In the genomic region with DNA sequence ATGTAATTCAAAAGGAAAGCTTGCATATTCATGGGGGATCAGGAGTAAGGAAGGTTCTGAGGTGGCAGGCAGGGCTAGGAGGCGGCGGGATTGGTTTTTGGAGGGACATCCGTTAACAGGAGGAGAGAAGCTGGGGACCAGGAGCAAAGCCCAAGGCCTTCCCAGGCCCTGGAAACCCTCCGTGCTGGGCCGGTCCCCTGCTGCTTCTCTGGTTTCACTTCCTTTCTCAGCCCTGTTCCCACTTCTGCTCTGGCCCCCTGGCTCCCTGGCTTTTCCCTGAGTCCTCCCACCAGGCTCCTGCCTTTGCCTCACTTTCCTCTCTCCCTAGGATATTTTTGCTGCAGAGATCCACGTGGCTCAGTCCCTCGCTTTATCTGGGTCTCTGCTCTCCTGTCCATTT, we compare ENCODE assay signal across 27 cellular contexts. TPM values are rescaled to one million over a fixed set of nuclear protein-coding genes. Genes with fewer than 3 reads are reported as not detected.
DNase-seq lines count a peak whose midpoint lies in the region; ATAC-seq, FAIRE-seq and TF ChIP-seq lines count a peak whose summit lies in the region.
"Had no signal": no experiment of that assay in that cellular context is flagged by ENCODE, and none has a peak within 500 bp of the region (broad histone marks: within the 10 kb centered on the region; RNA-seq: fewer than 3 reads in every experiment).

No MANE protein-coding gene starts in this region.

- H3K27ac ChIP-seq in kidney (ENCODE audit: low read depth in 2 of 2, low read length in 2 of 2) = no peak overlapping the region
- H3K27ac ChIP-seq: foreskin keratinocyte, PC-9, SJCRH30, stomach had no signal

- no peak for FAIRE-seq in kidney (lab: Jason Lieb, UNC)
- FAIRE-seq: small intestine had no signal

- no peak overlapping the region for H3K4me3 Mint-ChIP-seq in activated CD4-positive, alpha-beta memory T cell treated with anti-CD3 and anti-CD28 coated beads, Interleukin-2, amount 10 ng/mL, durations not matched to agents 7 days and 5 days
- H3K4me3 Mint-ChIP-seq: activated CD8-positive, alpha-beta T cell treated with anti-CD3 and anti-CD28 coated beads, Interleukin-2, amount 10 ng/mL, durations not matched to agents 7 days and 5 days; activated naive CD4-positive, alpha-beta T cell treated with anti-CD3 and anti-CD28 coated beads, Interleukin-2, amount 50 U/mL, for 24 hours; activated T-cell treated with anti-CD3 and anti-CD28 coated beads, Interleukin-2, amount 50 U/mL, for 4 hours; dendritic cell treated with granulocyte-macrophage colony-stimulating factor and Interleukin-4, amounts not matched to agents 40 ng/mL and 50 ng/mL, for 4 days; neural crest cell had no signal

- intact Hi-C loops in kidney (cut with DNase I) = no loop called here

- H3K4me1 ChIP-seq in kidney (ENCODE audit: control insufficient read depth in 1 of 2, insufficient read depth in 1 of 2, low read depth in 1 of 2, low read length in 2 of 2) = no peaks in the 10 kb centered on the region
- H3K4me1 ChIP-seq: foreskin keratinocyte, SJCRH30, stomach had no signal

- H3K9ac ChIP-seq in kidney (ENCODE audit: low read length in 2 of 2) = no peak overlapping the region

- no peak overlapping the region for H3K27ac Mint-ChIP-seq in activated CD4-positive, alpha-beta memory T cell treated with anti-CD3 and anti-CD28 coated beads, Interleukin-2, amount 10 ng/mL, durations not matched to agents 7 days and 5 days
- H3K27ac Mint-ChIP-seq: activated CD8-positive, alpha-beta T cell treated with anti-CD3 and anti-CD28 coated beads, Interleukin-2, amount 10 ng/mL, durations not matched to agents 7 days and 5 days; activated naive CD4-positive, alpha-beta T cell treated with anti-CD3 and anti-CD28 coated beads, Interleukin-2, amount 50 U/mL, for 24 hours; dendritic cell treated with granulocyte-macrophage colony-stimulating factor and Interleukin-4, amounts not matched to agents 40 ng/mL and 50 ng/mL, for 4 days had no signal

- POLR2A ChIA-PET in activated CD4-positive, alpha-beta memory T cell treated with anti-CD3 and anti-CD28 coated beads, Interleukin-2, amount 10 ng/mL, durations not matched to agents 7 days and 5 days (lab: Charles Lee) = no interaction called here

- no peaks in the 10 kb centered on the region for H3K9me3 ChIP-seq in kidney (ENCODE audit: control insufficient read depth in 1 of 2, low read length in 2 of 2)
- H3K9me3 ChIP-seq: SJCRH30, stomach had no signal

- ATAC-seq in GM18858 (IDR thresholded peaks at IDR 0.05; ENCODE audit: unreplicated experiment) = no peak
- ATAC-seq: activated CD8-positive, alpha-beta T cell treated with anti-CD3 and anti-CD28 coated beads, Interleukin-2, amount 10 ng/mL, durations not matched to agents 7 days and 5 days; activated T-cell treated with anti-CD3 and anti-CD28 coated beads, Interleukin-2, amount 50 U/mL, for 4 hours; foreskin keratinocyte had no signal

- no peaks in the 10 kb centered on the region for H3K9me3 Mint-ChIP-seq in activated CD4-positive, alpha-beta memory T cell treated with anti-CD3 and anti-CD28 coated beads, Interleukin-2, amount 10 ng/mL, durations not matched to agents 7 days and 5 days
- H3K9me3 Mint-ChIP-seq: activated naive CD4-positive, alpha-beta T cell treated with anti-CD3 and anti-CD28 coated beads, Interleukin-2, amount 50 U/mL, for 24 hours; activated T-cell treated with anti-CD3 and anti-CD28 coated beads, Interleukin-2, amount 50 U/mL, for 4 hours; dendritic cell treated with granulocyte-macrophage colony-stimulating factor and Interleukin-4, amounts not matched to agents 40 ng/mL and 50 ng/mL, for 4 days; neural crest cell had no signal

- peaks cover 5% of the 10 kb centered on the region for H3K27me3 Mint-ChIP-seq in activated CD4-positive, alpha-beta memory T cell treated with anti-CD3 and anti-CD28 coated beads, Interleukin-2, amount 10 ng/mL, durations not matched to agents 7 days and 5 days

- H3K4me1 Mint-ChIP-seq in activated CD4-positive, alpha-beta memory T cell treated with anti-CD3 and anti-CD28 coated beads, Interleukin-2, amount 10 ng/mL, durations not matched to agents 7 days and 5 days = no peaks in the 10 kb centered on the region
- H3K4me1 Mint-ChIP-seq: activated naive CD4-positive, alpha-beta T cell treated with anti-CD3 and anti-CD28 coated beads, Interleukin-2, amount 50 U/mL, for 24 hours had no signal

- H3K36me3 Mint-ChIP-seq in activated CD4-positive, alpha-beta memory T cell treated with anti-CD3 and anti-CD28 coated beads, Interleukin-2, amount 10 ng/mL, durations not matched to agents 7 days and 5 days (ENCODE audit: low read depth) = no peaks in the 10 kb centered on the region
- H3K36me3 Mint-ChIP-seq: activated naive CD4-positive, alpha-beta T cell treated with anti-CD3 and anti-CD28 coated beads, Interleukin-2, amount 50 U/mL, for 24 hours had no signal

- no peaks in the 10 kb centered on the region for H3K36me3 ChIP-seq in kidney (ENCODE audit: control insufficient read depth in 1 of 2, insufficient read depth in 2 of 2, low read length in 2 of 2)
- H3K36me3 ChIP-seq: SJCRH30, stomach had no signal

- DNase-seq in SIG-M5 treated with dmso at 0.1 percent for 504 hours (lab: John Stamatoyannopoulos, UW; ENCODE audit: unreplicated experiment) (peak; percentile 36), SIG-M5 (lab: John Stamatoyannopoulos, UW) (no peak), UCSD-AML1 (lab: John Stamatoyannopoulos, UW; ENCODE audit: unreplicated experiment) (peak; percentile 11), left kidney (ENCODE audit: low read depth, low spot score) (peak; percentile 16), kidney (no peak)
- DNase-seq in stimulated activated CD4-positive, alpha-beta T cell treated with anti-CD3 and anti-CD28 coated beads, Interleukin-15, amount 100 ng/mL, for 24 hours = no peak
- no peak for DNase-seq in activated CD4-positive, alpha-beta memory T cell treated with anti-CD3 and anti-CD28 coated beads, Interleukin-2, amount 10 ng/mL, durations not matched to agents 7 days and 5 days
- DNase-seq: activated CD4-positive, CD25-positive, alpha-beta regulatory T cell; activated CD8-positive, alpha-beta T cell treated with anti-CD3 and anti-CD28 coated beads, Interleukin-2, amount 10 ng/mL, durations not matched to agents 7 days and 5 days; activated T-cell treated with anti-CD3 and anti-CD28 coated beads, Interleukin-2, amount 50 U/mL, for 4 hours; foreskin keratinocyte; hippocampal formation; Kasumi-1; NCI-H2107; NCI-H526; PC-9; SJCRH30; small intestine; stimulated activated CD4-positive, alpha-beta T cell treated with anti-CD3 and anti-CD28 coated beads, Interleukin-4, amount 100 ng/mL, for 1 hour; stomach; T-helper 2 cell; trophoblast cell had no signal

- CTCF ChIA-PET in activated CD4-positive, alpha-beta memory T cell treated with anti-CD3 and anti-CD28 coated beads, Interleukin-2, amount 10 ng/mL, durations not matched to agents 7 days and 5 days (lab: Charles Lee) = no interaction called here

- H3K4me3 ChIP-seq in kidney (ENCODE audit: low read length in 2 of 2) = no peak overlapping the region
- H3K4me3 ChIP-seq: PC-9, SJCRH30, stomach had no signal

- no peak for TF ChIP-seq CTCF in kidney (IDR thresholded peaks at IDR 0.05; ENCODE audit: borderline replicate concordance, extremely low read depth, insufficient read depth)

RNA-seq across cellular contexts. Expression of a gene that starts 26.4 kb away (rescaled TPM):
- 0.09 TPM for total RNA-seq in kidney
- polyA plus RNA-seq in kidney (ENCODE audit: insufficient read depth, low read depth, low replicate concordance) = not detected
- not detected for total RNA-seq in activated CD4-positive, alpha-beta memory T cell treated with anti-CD3 and anti-CD28 coated beads, Interleukin-2, amount 10 ng/mL, durations not matched to agents 7 days and 5 days
- total RNA-seq: A172; activated CD8-positive, alpha-beta T cell treated with anti-CD3 and anti-CD28 coated beads, Interleukin-2, amount 10 ng/mL, durations not matched to agents 7 days and 5 days; SJCRH30 had no signal

Comparison
In these comparisons a context has a peak if more than half of its experiments do, and no peak if none do; other contexts are left out.
1. DNase-seq: peak in SIG-M5 treated with dmso at 0.1 percent for 504 hours (single experiment), UCSD-AML1 (single experiment) and left kidney (single experiment); none in SIG-M5 (single experiment), stimulated activated CD4-positive, alpha-beta T cell treated with anti-CD3 and anti-CD28 coated beads, Interleukin-15, amount 100 ng/mL, for 24 hours (single experiment), kidney (single experiment) and activated CD4-positive, alpha-beta memory T cell treated with anti-CD3 and anti-CD28 coated beads, Interleukin-2, amount 10 ng/mL, durations not matched to agents 7 days and 5 days (single experiment).